In the genomic region with DNA sequence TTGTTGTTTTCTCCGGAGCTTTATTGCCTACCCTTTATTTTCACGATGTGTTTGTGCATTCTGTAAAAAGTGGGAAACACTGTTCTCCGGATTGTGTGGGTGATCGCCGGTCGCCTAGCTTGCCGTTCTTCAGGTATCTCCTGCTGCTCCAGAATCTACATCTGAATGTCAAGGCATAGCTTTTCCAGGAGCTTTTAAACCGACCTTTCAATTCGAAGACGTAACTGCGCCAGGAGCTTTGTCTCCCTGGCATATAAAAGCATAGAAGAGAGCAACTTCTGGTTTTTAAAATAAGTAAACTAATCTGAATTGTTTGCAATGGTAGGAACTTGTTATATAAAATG, we compare ENCODE assay signal across 9 cellular contexts.
DNase-seq lines count a peak whose midpoint lies in the region; ATAC-seq, FAIRE-seq and TF ChIP-seq lines count a peak whose summit lies in the region.
"Had no signal": no experiment of that assay in that cellular context is flagged by ENCODE, and none has a peak within 500 bp of the region (broad histone marks: within the 10 kb centered on the region; RNA-seq: fewer than 3 reads in every experiment).

No MANE protein-coding gene starts in this region.

- no peaks in the 10 kb centered on the region for H3K36me3 ChIP-seq in heart right ventricle

- H3K4me1 Mint-ChIP-seq in Calu3 (ENCODE audit: low read depth, unreplicated experiment), result peaks cover 42% of the 10 kb centered on the region
- peaks cover 52% of the 10 kb centered on the region for H3K4me1 Mint-ChIP-seq in activated T-helper 1 cell treated with anti-CD3 and anti-CD28 coated beads, Interleukin-12 subunit alpha, Interleukin-12 subunit beta, Interleukin-2, Interleukin-4 antibody, amounts not matched to agents 30 ng/mL and 10 ng/mL and 1 ng/mL, durations not matched to agents 14 hours and 24 hours and 36 hours (ENCODE audit: low read depth)

- no peak for FAIRE-seq in RCC 7860 (lab: Jason Lieb, UNC)

- H3K4me3 ChIP-seq in heart right ventricle, result peak overlapping the region in 9 of 10 donors; percentile 42 to 82 (median 59)

- peaks cover 24% of the 10 kb centered on the region for H3K36me3 Mint-ChIP-seq in Calu3 (ENCODE audit: insufficient read depth, unreplicated experiment)
- H3K36me3 Mint-ChIP-seq in activated T-helper 1 cell treated with anti-CD3 and anti-CD28 coated beads, Interleukin-12 subunit alpha, Interleukin-12 subunit beta, Interleukin-2, Interleukin-4 antibody, amounts not matched to agents 30 ng/mL and 10 ng/mL and 1 ng/mL, durations not matched to agents 14 hours and 24 hours and 36 hours (ENCODE audit: low read depth), result peaks cover 3% of the 10 kb centered on the region

- DNase-seq in Calu3, result no peak
- no peak for DNase-seq in activated T-helper 1 cell treated with anti-CD3 and anti-CD28 coated beads, Interleukin-12 subunit alpha, Interleukin-12 subunit beta, Interleukin-2, Interleukin-4 antibody, amounts not matched to agents 30 ng/mL and 10 ng/mL and 1 ng/mL, durations not matched to agents 14 hours and 24 hours and 36 hours (ENCODE audit: low spot score)
- no peak for DNase-seq in heart right ventricle
- DNase-seq in retina, result peak; percentile 85
- no peak for DNase-seq in stimulated activated CD4-positive, alpha-beta T cell treated with anti-CD3 and anti-CD28 coated beads, Interleukin-4, amount 100 ng/mL, for 4 hours
- DNase-seq in RCC 7860 (ENCODE audit: low spot score), result no peak
- DNase-seq: NCI-H1417 had no signal

- no peaks in the 10 kb centered on the region for H3K9me3 ChIP-seq in heart right ventricle

- CTCF ChIA-PET in Calu3 (lab: Charles Lee), result interaction anchor here (0.9 to 2.6 kb wide), 14 partner anchors 9 to 139 kb away, joined by 3 to 12 read pairs (median 4); a partner anchor contains a TSS

- H3K9me3 Mint-ChIP-seq in Calu3 (ENCODE audit: low read depth, unreplicated experiment), result peaks cover 2% of the 10 kb centered on the region
- no peaks in the 10 kb centered on the region for H3K9me3 Mint-ChIP-seq in activated T-helper 1 cell treated with anti-CD3 and anti-CD28 coated beads, Interleukin-12 subunit alpha, Interleukin-12 subunit beta, Interleukin-2, Interleukin-4 antibody, amounts not matched to agents 30 ng/mL and 10 ng/mL and 1 ng/mL, durations not matched to agents 14 hours and 24 hours and 36 hours

- peak overlapping the region in 9 of 10 donors; percentile 28 to 90 (median 77) for H3K27ac ChIP-seq in heart right ventricle

- no peaks in the 10 kb centered on the region for H3K27me3 Mint-ChIP-seq in Calu3 (ENCODE audit: unreplicated experiment)
- no peaks in the 10 kb centered on the region for H3K27me3 Mint-ChIP-seq in activated T-helper 1 cell treated with anti-CD3 and anti-CD28 coated beads, Interleukin-12 subunit alpha, Interleukin-12 subunit beta, Interleukin-2, Interleukin-4 antibody, amounts not matched to agents 30 ng/mL and 10 ng/mL and 1 ng/mL, durations not matched to agents 14 hours and 24 hours and 36 hours (ENCODE audit: insufficient read depth)

- H3K4me3 Mint-ChIP-seq in Calu3 (ENCODE audit: low read depth, unreplicated experiment), result peak overlapping the region; percentile 78
- H3K4me3 Mint-ChIP-seq in activated T-helper 1 cell treated with anti-CD3 and anti-CD28 coated beads, Interleukin-12 subunit alpha, Interleukin-12 subunit beta, Interleukin-2, Interleukin-4 antibody, amounts not matched to agents 30 ng/mL and 10 ng/mL and 1 ng/mL, durations not matched to agents 14 hours and 24 hours and 36 hours, result peak overlapping the region; percentile 86

- peaks cover 0 to 25% (median 11%) of the 10 kb centered on the region in 9 donors for H3K4me1 ChIP-seq in heart right ventricle

- no TSS peak for BruUV-seq in Calu3 (replicated peaks; lab: Mats Ljungman, UMichigan)

- ATAC-seq in heart right ventricle (peak in 7 of 8 donors; percentile 21 to 48 (median 32)), HG03095 (IDR thresholded peaks at IDR 0.05; ENCODE audit: unreplicated experiment) (no peak), GM18511 (IDR thresholded peaks at IDR 0.05; ENCODE audit: unreplicated experiment) (no peak)

- intact Hi-C loops in Calu3 (cut with micrococcal nuclease; ENCODE audit: unreplicated experiment) (no loop called here), heart right ventricle (cut with DNase I) (loop anchor here in 2 of 10 donors (10.0 kb wide), 2 partner anchors 128 to 1292 kb away; a partner anchor contains a TSS)
- intact Hi-C loops in activated T-helper 1 cell treated with anti-CD3 and anti-CD28 coated beads, Interleukin-12 subunit alpha, Interleukin-12 subunit beta, Interleukin-2, Interleukin-4 antibody, amounts not matched to agents 30 ng/mL and 10 ng/mL and 1 ng/mL, durations not matched to agents 14 hours and 24 hours and 36 hours (cut with micrococcal nuclease), result loop anchor here (1.0 kb wide), 3 partner anchors 8 to 25 kb away; a partner anchor contains a TSS

- H3K27me3 ChIP-seq in heart right ventricle, result peaks cover 0 to 9% (median 0%) of the 10 kb centered on the region in 7 donors

- H3K27ac Mint-ChIP-seq in Calu3 (ENCODE audit: unreplicated experiment), result peak overlapping the region; percentile 84
- H3K27ac Mint-ChIP-seq in activated T-helper 1 cell treated with anti-CD3 and anti-CD28 coated beads, Interleukin-12 subunit alpha, Interleukin-12 subunit beta, Interleukin-2, Interleukin-4 antibody, amounts not matched to agents 30 ng/mL and 10 ng/mL and 1 ng/mL, durations not matched to agents 14 hours and 24 hours and 36 hours, result peak overlapping the region; percentile 97

- TF ChIP-seq CTCF in Calu3 (IDR thresholded peaks at IDR 0.05; ENCODE audit: unreplicated experiment), result no peak
- no peak for TF ChIP-seq CTCF in heart right ventricle (IDR thresholded peaks at IDR 0.05)

- 1 to 3% methylated on average over 11 of the region's 11 CpGs for WGBS in heart right ventricle, 2 donors

Comparison
In these comparisons a context has a peak if more than half of its experiments do, and no peak if none do; other contexts are left out.
1. ATAC-seq: peak in heart right ventricle (7 of 8); none in HG03095 (single experiment) and GM18511 (single experiment).